ENCODE assay signal across 17 cellular contexts in genomic region chr12:9718968-9719367, GRCh38. TPM values are rescaled to one million over a fixed set of nuclear protein-coding genes. Genes with fewer than 3 reads are reported as not detected.
"Had no signal": no experiment of that assay in that cellular context is flagged by ENCODE, and none has a peak within 500 bp of the region (broad histone marks: within the 10 kb centered on the region; RNA-seq: fewer than 3 reads in every experiment).

No MANE protein-coding gene starts in this region.

- H3K27ac ChIP-seq: cardiac muscle cell, esophagus squamous epithelium, heart left ventricle, stomach, thoracic aorta had no signal

- H3K36me3 ChIP-seq: cardiac muscle cell, esophagus squamous epithelium, heart left ventricle, stomach, thoracic aorta had no signal

- H3K9me3 ChIP-seq: esophagus squamous epithelium, heart left ventricle, stomach, thoracic aorta had no signal

- H3K4me3 ChIP-seq: cardiac muscle cell, esophagus squamous epithelium, heart left ventricle, stomach, thoracic aorta had no signal

- H3K27ac Mint-ChIP-seq: activated CD8-positive, alpha-beta T cell treated with anti-CD3 and anti-CD28 coated beads for 36 hours; T-helper 2 cell treated with Interferon-gamma antibody and Interleukin-4, amounts not matched to agents 5 μg/mL and 100 μg/mL, for 36 hours had no signal

- H3K4me3 Mint-ChIP-seq: activated CD8-positive, alpha-beta T cell treated with anti-CD3 and anti-CD28 coated beads for 36 hours; neural crest cell; T-helper 2 cell treated with Interferon-gamma antibody and Interleukin-4, amounts not matched to agents 5 μg/mL and 100 μg/mL, for 36 hours had no signal

- H3K9me3 Mint-ChIP-seq: activated CD8-positive, alpha-beta T cell treated with anti-CD3 and anti-CD28 coated beads for 36 hours; neural crest cell; T-helper 2 cell treated with Interferon-gamma antibody and Interleukin-4, amounts not matched to agents 5 μg/mL and 100 μg/mL, for 36 hours had no signal

- ATAC-seq: heart left ventricle, left ventricle myocardium superior had no signal

- DNase-seq: activated CD4-positive, CD25-positive, alpha-beta regulatory T cell treated with anti-CD3 and anti-CD28 coated beads, Interleukin-2, amount 50 U/mL, for 72 hours; activated CD8-positive, alpha-beta memory T cell treated with anti-CD3 and anti-CD28 coated beads, Interleukin-2, amount 50 U/mL, for 4 hours; activated CD8-positive, alpha-beta T cell treated with anti-CD3 and anti-CD28 coated beads for 36 hours; activated naive CD4-positive, alpha-beta T cell; esophagus squamous epithelium; foreskin fibroblast; heart left ventricle; islet precursor cell; left ventricle myocardium superior; stimulated activated CD4-positive, alpha-beta T cell treated with anti-CD3 and anti-CD28 coated beads, Interleukin-2, amount 100 ng/mL, for 48 hours; stomach had no signal

- H3K27me3 ChIP-seq: cardiac muscle cell, esophagus squamous epithelium, stomach had no signal

RNA-seq across cellular contexts. Expression of gene CLECL1, which starts 13.9 kb away (rescaled TPM):
- total RNA-seq: astrocyte, cardiac muscle cell, left ventricle myocardium superior, neural crest cell, osteocyte had no signal
- polyA plus RNA-seq: cardiac muscle cell, heart left ventricle had no signal

RNA-seq across cellular contexts. Expression of gene CD69, which starts 41.7 kb away (rescaled TPM):
- total RNA-seq: cardiac muscle cell, neural crest cell, osteocyte had no signal
- polyA plus RNA-seq: cardiac muscle cell had no signal
